Comparison of ENCODE assay signal across 15 cellular contexts in genomic region chr16:70782237-70782636, GRCh38.
"Had no signal": no experiment of that assay in that cellular context is flagged by ENCODE, and none has a peak within 500 bp of the region (broad histone marks: within the 10 kb centered on the region; RNA-seq: fewer than 3 reads in every experiment).

No MANE protein-coding gene starts in this region.

- H3K9me3 ChIP-seq: colonic mucosa, mucosa of descending colon, tibial artery, upper lobe of left lung, vagina had no signal

- H3K27me3 ChIP-seq: colonic mucosa, hepatocyte, tibial artery, upper lobe of left lung, vagina had no signal

- H3K27me3 Mint-ChIP-seq: naive thymus-derived CD8-positive, alpha-beta T cell; progenitor cell of endocrine pancreas had no signal

- H2AFZ ChIP-seq: hepatocyte had no signal

- H3K4me1 ChIP-seq: colonic mucosa had no signal

- H3K4me3 ChIP-seq: colonic mucosa, hepatocyte, mucosa of descending colon, tibial artery, upper lobe of left lung, vagina had no signal

- H3K79me2 ChIP-seq: hepatocyte had no signal

- H3K9me3 Mint-ChIP-seq: naive thymus-derived CD8-positive, alpha-beta T cell; stimulated activated effector memory CD8-positive, alpha-beta T cell treated with anti-CD3 and anti-CD28 coated beads, Interleukin-12 subunit alpha, Interleukin-12 subunit beta, amount 100 ng/mL, for 72 hours had no signal

- H3K4me3 Mint-ChIP-seq: naive thymus-derived CD8-positive, alpha-beta T cell; stimulated activated effector memory CD8-positive, alpha-beta T cell treated with anti-CD3 and anti-CD28 coated beads, Interleukin-12 subunit alpha, Interleukin-12 subunit beta, amount 100 ng/mL, for 72 hours had no signal

- H3K27ac Mint-ChIP-seq: progenitor cell of endocrine pancreas had no signal

- ATAC-seq: mucosa of descending colon; naive thymus-derived CD8-positive, alpha-beta T cell; stimulated activated effector memory CD8-positive, alpha-beta T cell treated with anti-CD3 and anti-CD28 coated beads, Interleukin-12 subunit alpha, Interleukin-12 subunit beta, amount 100 ng/mL, for 72 hours; stimulated activated naive CD8-positive, alpha-beta T cell treated with anti-CD3 and anti-CD28 coated beads, Interleukin-15, Interleukin-2, amounts not matched to agents 100 U/mL and 50 U/mL, for 24 hours had no signal

- DNase-seq: colonic mucosa; dermis blood vessel endothelial cell; foreskin melanocyte; head of caudate nucleus; naive thymus-derived CD8-positive, alpha-beta T cell; stimulated activated CD4-positive, alpha-beta T cell treated with anti-CD3 and anti-CD28 coated beads, Interleukin-4, amount 100 ng/mL, for 1 hour; stimulated activated CD8-positive, alpha-beta memory T cell treated with anti-CD3 and anti-CD28 coated beads, Interleukin-4, amount 100 ng/mL, for 48 hours; stimulated activated naive CD8-positive, alpha-beta T cell treated with anti-CD3 and anti-CD28 coated beads, Interleukin-15, Interleukin-2, amounts not matched to agents 100 U/mL and 50 U/mL, for 24 hours; tibial artery had no signal

- H3K4me2 ChIP-seq: hepatocyte had no signal

- H3K27ac ChIP-seq: colonic mucosa, hepatocyte, tibial artery, upper lobe of left lung, vagina had no signal
